8 cellular contexts compared by ENCODE assay signal in the genomic region with DNA sequence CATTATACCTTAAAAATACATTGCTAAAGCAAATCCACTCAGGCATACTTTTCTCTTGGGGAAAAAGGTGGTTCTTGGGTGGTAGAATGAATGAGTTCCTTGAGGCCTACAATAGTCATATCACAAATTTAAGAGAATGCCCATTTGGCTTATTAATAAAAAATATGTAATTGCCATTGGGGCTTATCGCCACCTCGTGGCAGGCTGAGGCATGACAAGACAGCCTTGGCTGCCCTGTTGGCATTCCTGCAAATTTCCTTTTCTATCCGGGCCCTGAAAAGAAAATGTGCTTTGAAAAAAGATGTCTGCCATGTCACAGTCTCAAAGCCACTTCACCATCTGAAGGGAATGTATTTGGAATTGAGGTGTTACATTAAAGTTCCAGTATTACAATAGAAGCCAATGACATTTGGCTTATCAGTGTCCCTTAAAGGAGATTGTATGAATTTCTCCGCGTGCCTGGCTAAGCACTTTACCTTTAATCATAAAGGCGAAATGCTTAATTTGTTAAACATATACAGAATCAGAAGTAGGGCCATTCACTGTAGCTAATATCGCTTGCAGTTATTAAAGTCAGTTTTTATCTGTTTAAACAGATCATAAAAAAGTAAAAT.
DNase-seq lines count a peak whose midpoint lies in the region; ATAC-seq and TF ChIP-seq lines count a peak whose summit lies in the region.

No MANE protein-coding gene starts in this region.

- no peaks in the 10 kb centered on the region for H4K20me1 ChIP-seq in PC-3 (ENCODE audit: low read length)

- POLR2A ChIA-PET in PC-3 (lab: Charles Lee; ENCODE audit: unreplicated experiment) = no interaction called here

- CTCF ChIA-PET in PC-3 (lab: Charles Lee) = no interaction called here

- H3K79me2 ChIP-seq in PC-3 (ENCODE audit: low read length) = no peaks in the 10 kb centered on the region

- no peak overlapping the region for H3K27ac ChIP-seq in PC-3 (ENCODE audit: low read length)

- no peaks in the 10 kb centered on the region for H3K9me3 ChIP-seq in PC-3 (ENCODE audit: low read length)

- no TSS peak for BruUV-seq in PC-3 (replicated peaks; lab: Mats Ljungman, UMichigan)

- H3K4me3 ChIP-seq in PC-3 (ENCODE audit: low read length) (no peak overlapping the region), astrocyte of the cerebellum (ENCODE audit: low read depth, low read length) (no peak overlapping the region)

- H2AFZ ChIP-seq in PC-3 (ENCODE audit: low read length) = no peak overlapping the region

- no peaks in the 10 kb centered on the region for H3F3A ChIP-seq in PC-3 (ENCODE audit: low read length, unreplicated experiment)

- in situ Hi-C loops in astrocyte of the cerebellum (cut with HindIII; ENCODE audit: low sequenced_read_pairs) = no loop called here

- peak; percentile 76 for DNase-seq in activated effector memory CD4-positive, alpha-beta T cell treated with anti-CD3 and anti-CD28 coated beads, Interleukin-2, amount 50 U/mL, for 16 hours
- no peak for DNase-seq in activated effector memory CD4-positive, alpha-beta T cell treated with Interleukin-2 at 50 U/mL for 16 hours
- DNase-seq in PC-3 = peak; percentile 71
- no peak for DNase-seq in astrocyte of the cerebellum (ENCODE audit: low read depth)
- DNase-seq in iPS-NIHi7 (ENCODE audit: extremely low spot score) = peak; percentile 68
- DNase-seq in stimulated activated CD4-positive, alpha-beta T cell treated with anti-CD3 and anti-CD28 coated beads, Interleukin-2, amount 100 ng/mL, for 4 hours (ENCODE audit: low read depth) = peak; percentile 6

- peaks cover 25% of the 10 kb centered on the region; the same call in 1 of the 2 replicates for H3K27me3 ChIP-seq in PC-3 (ENCODE audit: low read length)

- no peak overlapping the region for H3K4me2 ChIP-seq in PC-3 (ENCODE audit: low read length)

- H3K4me1 ChIP-seq in PC-3 (ENCODE audit: insufficient read depth, low read length) = no peaks in the 10 kb centered on the region

- no peak overlapping the region for H3K9ac ChIP-seq in PC-3 (ENCODE audit: low read length)

- ATAC-seq in PC-3 (no peak), esophagus mucosa (no peak), HG03025 (IDR thresholded peaks at IDR 0.05; ENCODE audit: low FRiP score, unreplicated experiment) (no peak)

- no peaks in the 10 kb centered on the region for H3K36me3 ChIP-seq in PC-3 (ENCODE audit: low read depth, low read length)

- TF ChIP-seq CTCF in PC-3 (conservative IDR thresholded peaks at IDR 0.05; ENCODE audit: low read depth, low read length) (peak; percentile 99), astrocyte of the cerebellum (IDR thresholded peaks at IDR 0.05; ENCODE audit: low read depth, low read length, missing control alignments) (peak; percentile 87)

- H3K9me2 ChIP-seq in PC-3 (replicated peaks; ENCODE audit: low read length) = no peaks in the 10 kb centered on the region

- intact Hi-C loops in PC-3 (cut with micrococcal nuclease) = loop anchor here (1.0 to 2.0 kb wide), 2 partner anchors 67 to 137 kb away; no protein-coding TSS in a partner anchor

Comparison
In these comparisons a context has a peak if more than half of its experiments do, and no peak if none do; other contexts are left out.
1. DNase-seq: peak in activated effector memory CD4-positive, alpha-beta T cell treated with anti-CD3 and anti-CD28 coated beads, Interleukin-2, amount 50 U/mL, for 16 hours (single experiment), PC-3 (single experiment), iPS-NIHi7 (single experiment) and stimulated activated CD4-positive, alpha-beta T cell treated with anti-CD3 and anti-CD28 coated beads, Interleukin-2, amount 100 ng/mL, for 4 hours (single experiment); none in activated effector memory CD4-positive, alpha-beta T cell treated with Interleukin-2 at 50 U/mL for 16 hours (single experiment) and astrocyte of the cerebellum (single experiment).